Comparison of ENCODE assay signal across 1 cellular context in the genomic region with DNA sequence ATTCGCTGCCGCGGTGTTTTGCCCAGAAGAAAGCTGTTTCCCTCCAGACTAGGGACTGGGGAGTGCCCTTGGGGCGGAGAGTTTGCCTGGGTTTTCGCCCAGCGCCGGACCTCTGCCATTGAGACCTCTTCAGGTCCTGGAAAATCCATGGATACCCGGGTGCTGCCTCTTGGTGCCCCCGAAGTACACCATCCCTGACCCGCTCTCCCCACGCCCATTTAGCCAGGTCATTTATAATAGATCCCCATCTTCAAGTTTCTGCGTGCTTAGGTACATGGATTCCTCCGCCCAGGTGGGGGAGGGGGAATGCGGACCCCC.
TF ChIP-seq lines count a peak whose summit lies in the region.

No MANE protein-coding gene starts in this region.

TF ChIP-seq in HCT116, 20 proteins besides CTCF, POLR2A, EP300 and RAD21:
- TF ChIP-seq ATF3 (IDR thresholded peaks at IDR 0.05), result no peak
- TF ChIP-seq, protein P1, sequence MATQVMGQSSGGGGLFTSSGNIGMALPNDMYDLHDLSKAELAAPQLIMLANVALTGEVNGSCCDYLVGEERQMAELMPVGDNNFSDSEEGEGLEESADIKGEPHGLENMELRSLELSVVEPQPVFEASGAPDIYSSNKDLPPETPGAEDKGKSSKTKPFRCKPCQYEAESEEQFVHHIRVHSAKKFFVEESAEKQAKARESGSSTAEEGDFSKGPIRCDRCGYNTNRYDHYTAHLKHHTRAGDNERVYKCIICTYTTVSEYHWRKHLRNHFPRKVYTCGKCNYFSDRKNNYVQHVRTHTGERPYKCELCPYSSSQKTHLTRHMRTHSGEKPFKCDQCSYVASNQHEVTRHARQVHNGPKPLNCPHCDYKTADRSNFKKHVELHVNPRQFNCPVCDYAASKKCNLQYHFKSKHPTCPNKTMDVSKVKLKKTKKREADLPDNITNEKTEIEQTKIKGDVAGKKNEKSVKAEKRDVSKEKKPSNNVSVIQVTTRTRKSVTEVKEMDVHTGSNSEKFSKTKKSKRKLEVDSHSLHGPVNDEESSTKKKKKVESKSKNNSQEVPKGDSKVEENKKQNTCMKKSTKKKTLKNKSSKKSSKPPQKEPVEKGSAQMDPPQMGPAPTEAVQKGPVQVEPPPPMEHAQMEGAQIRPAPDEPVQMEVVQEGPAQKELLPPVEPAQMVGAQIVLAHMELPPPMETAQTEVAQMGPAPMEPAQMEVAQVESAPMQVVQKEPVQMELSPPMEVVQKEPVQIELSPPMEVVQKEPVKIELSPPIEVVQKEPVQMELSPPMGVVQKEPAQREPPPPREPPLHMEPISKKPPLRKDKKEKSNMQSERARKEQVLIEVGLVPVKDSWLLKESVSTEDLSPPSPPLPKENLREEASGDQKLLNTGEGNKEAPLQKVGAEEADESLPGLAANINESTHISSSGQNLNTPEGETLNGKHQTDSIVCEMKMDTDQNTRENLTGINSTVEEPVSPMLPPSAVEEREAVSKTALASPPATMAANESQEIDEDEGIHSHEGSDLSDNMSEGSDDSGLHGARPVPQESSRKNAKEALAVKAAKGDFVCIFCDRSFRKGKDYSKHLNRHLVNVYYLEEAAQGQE (IDR thresholded peaks at IDR 0.05; ENCODE audit: low read depth), result no peak
- no peak for TF ChIP-seq ZFX (IDR thresholded peaks at IDR 0.05)
- no peak for TF ChIP-seq CEBPB (IDR thresholded peaks at IDR 0.05; ENCODE audit: low read depth)
- no peak for TF ChIP-seq SRF (IDR thresholded peaks at IDR 0.05; ENCODE audit: low read depth)
- TF ChIP-seq, protein P2, sequence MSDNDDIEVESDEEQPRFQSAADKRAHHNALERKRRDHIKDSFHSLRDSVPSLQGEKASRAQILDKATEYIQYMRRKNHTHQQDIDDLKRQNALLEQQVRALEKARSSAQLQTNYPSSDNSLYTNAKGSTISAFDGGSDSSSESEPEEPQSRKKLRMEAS (IDR thresholded peaks at IDR 0.05), result no peak
- no peak for TF ChIP-seq JUND (IDR thresholded peaks at IDR 0.05)
- TF ChIP-seq EZH2 (IDR thresholded peaks at IDR 0.05), result no peak
- TF ChIP-seq FOSL1 (IDR thresholded peaks at IDR 0.05; ENCODE audit: low read depth), result no peak
- no peak for TF ChIP-seq ZNF274 (IDR thresholded peaks at IDR 0.05; ENCODE audit: low read depth, low read length)
- no peak for TF ChIP-seq ZBTB33 (IDR thresholded peaks at IDR 0.05; ENCODE audit: extremely low read depth, insufficient replicate concordance, low read length)
- TF ChIP-seq SP1 (IDR thresholded peaks at IDR 0.05; ENCODE audit: low read depth), result no peak
- no peak for TF ChIP-seq SIN3A (IDR thresholded peaks at IDR 0.05; ENCODE audit: low read depth)
- TF ChIP-seq CBX3 (IDR thresholded peaks at IDR 0.05; ENCODE audit: low read depth), result no peak
- TF ChIP-seq YY1 (IDR thresholded peaks at IDR 0.05; ENCODE audit: extremely low read depth, insufficient replicate concordance, low read depth, low read length), result no peak
- no peak for TF ChIP-seq EZH2phosphoT487 (IDR thresholded peaks at IDR 0.05; ENCODE audit: borderline replicate concordance)
- TF ChIP-seq ELF1 (IDR thresholded peaks at IDR 0.05; ENCODE audit: borderline replicate concordance, low read depth), result no peak
- no peak for TF ChIP-seq TCF7L2 (IDR thresholded peaks at IDR 0.05; ENCODE audit: borderline replicate concordance, extremely low read depth, insufficient read depth, insufficient read length)
- TF ChIP-seq POLR2AphosphoS5 (IDR thresholded peaks at IDR 0.05; ENCODE audit: low read depth, low read length), result no peak
- no peak for TF ChIP-seq EGR1 (IDR thresholded peaks at IDR 0.05; ENCODE audit: low read depth)
